Comparison of ENCODE assay signal across 1 cellular context in genomic region chr6:26199057-26199772, GRCh38.
A peak's percentile ranks its signal among the peaks of the same experiment; 100 is the strongest.
TF ChIP-seq lines count a peak whose summit lies in the region.

No MANE protein-coding gene starts in this region.

TF ChIP-seq in K562, 482 proteins besides CTCF, POLR2A, EP300 and RAD21 (continued from another document and continues in another):
- TF ChIP-seq, protein P1, sequence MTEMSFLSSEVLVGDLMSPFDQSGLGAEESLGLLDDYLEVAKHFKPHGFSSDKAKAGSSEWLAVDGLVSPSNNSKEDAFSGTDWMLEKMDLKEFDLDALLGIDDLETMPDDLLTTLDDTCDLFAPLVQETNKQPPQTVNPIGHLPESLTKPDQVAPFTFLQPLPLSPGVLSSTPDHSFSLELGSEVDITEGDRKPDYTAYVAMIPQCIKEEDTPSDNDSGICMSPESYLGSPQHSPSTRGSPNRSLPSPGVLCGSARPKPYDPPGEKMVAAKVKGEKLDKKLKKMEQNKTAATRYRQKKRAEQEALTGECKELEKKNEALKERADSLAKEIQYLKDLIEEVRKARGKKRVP (CRISPR knock-in tag; IDR thresholded peaks at IDR 0.05), result peak; percentile 39; the same call in 1 of the 2 replicates
- peak; percentile 56 for TF ChIP-seq TFAP4 (CRISPR knock-in tag; IDR thresholded peaks at IDR 0.05; ENCODE audit: borderline replicate concordance)
- no peak for TF ChIP-seq MIER1 (IDR thresholded peaks at IDR 0.05; ENCODE audit: low read depth)
- TF ChIP-seq KAT7 (CRISPR knock-in tag; IDR thresholded peaks at IDR 0.05; ENCODE audit: borderline replicate concordance), result peak; percentile 86; the same call in 1 of the 2 replicates
- no peak for TF ChIP-seq ZNF165 (CRISPR knock-in tag; IDR thresholded peaks at IDR 0.05; ENCODE audit: borderline replicate concordance)
- TF ChIP-seq ZNF274 (IDR thresholded peaks at IDR 0.05; ENCODE audit: borderline replicate concordance, low read depth, low read length), result no peak
- TF ChIP-seq FOSL1 (tag; conservative IDR thresholded peaks at IDR 0.05), result 0 out of 2 replicates have a peak, but pooled peaks have one; percentile 27
- TF ChIP-seq ZNF140 (CRISPR knock-in tag; IDR thresholded peaks at IDR 0.05), result no peak
- peak; percentile 65 for TF ChIP-seq RNF2 (IDR thresholded peaks at IDR 0.05)
- no peak for TF ChIP-seq GATAD2A (IDR thresholded peaks at IDR 0.05)
- TF ChIP-seq, protein P2, sequence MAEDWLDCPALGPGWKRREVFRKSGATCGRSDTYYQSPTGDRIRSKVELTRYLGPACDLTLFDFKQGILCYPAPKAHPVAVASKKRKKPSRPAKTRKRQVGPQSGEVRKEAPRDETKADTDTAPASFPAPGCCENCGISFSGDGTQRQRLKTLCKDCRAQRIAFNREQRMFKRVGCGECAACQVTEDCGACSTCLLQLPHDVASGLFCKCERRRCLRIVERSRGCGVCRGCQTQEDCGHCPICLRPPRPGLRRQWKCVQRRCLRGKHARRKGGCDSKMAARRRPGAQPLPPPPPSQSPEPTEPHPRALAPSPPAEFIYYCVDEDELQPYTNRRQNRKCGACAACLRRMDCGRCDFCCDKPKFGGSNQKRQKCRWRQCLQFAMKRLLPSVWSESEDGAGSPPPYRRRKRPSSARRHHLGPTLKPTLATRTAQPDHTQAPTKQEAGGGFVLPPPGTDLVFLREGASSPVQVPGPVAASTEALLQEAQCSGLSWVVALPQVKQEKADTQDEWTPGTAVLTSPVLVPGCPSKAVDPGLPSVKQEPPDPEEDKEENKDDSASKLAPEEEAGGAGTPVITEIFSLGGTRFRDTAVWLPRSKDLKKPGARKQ (CRISPR knock-in tag; IDR thresholded peaks at IDR 0.05), result no peak
- TF ChIP-seq SRSF3 (IDR thresholded peaks at IDR 0.05; ENCODE audit: insufficient read depth, low read length), result 0 out of 2 replicates have a peak, but pooled peaks have one; percentile 29
- TF ChIP-seq SMAD4 (CRISPR knock-in tag; conservative IDR thresholded peaks at IDR 0.05), result peak; percentile 54; the same call in 1 of the 2 replicates
- TF ChIP-seq, protein P3, sequence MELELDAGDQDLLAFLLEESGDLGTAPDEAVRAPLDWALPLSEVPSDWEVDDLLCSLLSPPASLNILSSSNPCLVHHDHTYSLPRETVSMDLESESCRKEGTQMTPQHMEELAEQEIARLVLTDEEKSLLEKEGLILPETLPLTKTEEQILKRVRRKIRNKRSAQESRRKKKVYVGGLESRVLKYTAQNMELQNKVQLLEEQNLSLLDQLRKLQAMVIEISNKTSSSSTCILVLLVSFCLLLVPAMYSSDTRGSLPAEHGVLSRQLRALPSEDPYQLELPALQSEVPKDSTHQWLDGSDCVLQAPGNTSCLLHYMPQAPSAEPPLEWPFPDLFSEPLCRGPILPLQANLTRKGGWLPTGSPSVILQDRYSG (tag; conservative IDR thresholded peaks at IDR 0.05; ENCODE audit: low read depth), result no peak
- peak; percentile 100 for TF ChIP-seq NFRKB (IDR thresholded peaks at IDR 0.05; ENCODE audit: low read depth)
- TF ChIP-seq EGR1 (conservative IDR thresholded peaks at IDR 0.05), result no peak
- no peak for TF ChIP-seq XRCC4 (IDR thresholded peaks at IDR 0.05; ENCODE audit: extremely low read depth, insufficient read depth, insufficient read length)
- peak; percentile 80 for TF ChIP-seq CEBPG (CRISPR knock-in tag; IDR thresholded peaks at IDR 0.05)
- TF ChIP-seq CEBPG (tag; conservative IDR thresholded peaks at IDR 0.05 in 1 of 2, IDR thresholded peaks at IDR 0.05 in 1 of 2), result peak; percentile 87 to 89
- no peak for TF ChIP-seq USF2 (CRISPR knock-in tag; IDR thresholded peaks at IDR 0.05)
- TF ChIP-seq E2F8 (IDR thresholded peaks at IDR 0.05; ENCODE audit: low read depth, partially characterized antibody), result no peak
- TF ChIP-seq MAFG (tag; conservative IDR thresholded peaks at IDR 0.05), result no peak
- TF ChIP-seq PATZ1 (CRISPR knock-in tag; IDR thresholded peaks at IDR 0.05; ENCODE audit: borderline replicate concordance), result 0 out of 2 replicates have a peak, but pooled peaks have one; percentile 34
- no peak for TF ChIP-seq NFXL1 (CRISPR knock-in tag; IDR thresholded peaks at IDR 0.05)
- TF ChIP-seq ZNF436 (CRISPR knock-in tag; IDR thresholded peaks at IDR 0.05), result 0 out of 2 replicates have a peak, but pooled peaks have one; percentile 12
- TF ChIP-seq ZNF239 (CRISPR knock-in tag; IDR thresholded peaks at IDR 0.05), result no peak; the same call in 1 of the 2 replicates
- peak; percentile 89 for TF ChIP-seq POLR2AphosphoS5 (IDR thresholded peaks at IDR 0.05; ENCODE audit: control insufficient read depth, insufficient read depth, low read depth, low read length)
- TF ChIP-seq, protein P4, sequence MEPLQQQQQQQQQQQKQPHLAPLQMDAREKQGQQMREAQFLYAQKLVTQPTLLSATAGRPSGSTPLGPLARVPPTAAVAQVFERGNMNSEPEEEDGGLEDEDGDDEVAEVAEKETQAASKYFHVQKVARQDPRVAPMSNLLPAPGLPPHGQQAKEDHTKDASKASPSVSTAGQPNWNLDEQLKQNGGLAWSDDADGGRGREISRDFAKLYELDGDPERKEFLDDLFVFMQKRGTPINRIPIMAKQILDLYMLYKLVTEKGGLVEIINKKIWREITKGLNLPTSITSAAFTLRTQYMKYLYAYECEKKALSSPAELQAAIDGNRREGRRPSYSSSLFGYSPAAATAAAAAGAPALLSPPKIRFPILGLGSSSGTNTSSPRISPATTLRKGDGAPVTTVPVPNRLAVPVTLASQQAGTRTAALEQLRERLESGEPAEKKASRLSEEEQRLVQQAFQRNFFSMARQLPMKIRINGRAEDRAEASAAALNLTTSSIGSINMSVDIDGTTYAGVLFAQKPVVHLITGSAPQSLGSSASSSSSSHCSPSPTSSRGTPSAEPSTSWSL (CRISPR knock-in tag; IDR thresholded peaks at IDR 0.05; ENCODE audit: borderline replicate concordance), result no peak
- no peak for TF ChIP-seq MTA2 (IDR thresholded peaks at IDR 0.05; ENCODE audit: low read depth)
- TF ChIP-seq E4F1 (CRISPR knock-in tag; IDR thresholded peaks at IDR 0.05; ENCODE audit: borderline replicate concordance), result no peak
- TF ChIP-seq, protein P5, sequence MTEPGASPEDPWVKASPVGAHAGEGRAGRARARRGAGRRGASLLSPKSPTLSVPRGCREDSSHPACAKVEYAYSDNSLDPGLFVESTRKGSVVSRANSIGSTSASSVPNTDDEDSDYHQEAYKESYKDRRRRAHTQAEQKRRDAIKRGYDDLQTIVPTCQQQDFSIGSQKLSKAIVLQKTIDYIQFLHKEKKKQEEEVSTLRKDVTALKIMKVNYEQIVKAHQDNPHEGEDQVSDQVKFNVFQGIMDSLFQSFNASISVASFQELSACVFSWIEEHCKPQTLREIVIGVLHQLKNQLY (CRISPR knock-in tag; conservative IDR thresholded peaks at IDR 0.05), result 0 out of 4 replicates have a peak, but pooled peaks of 1 of the 2 experiments have one; percentile 79
- TF ChIP-seq CTCFL (IDR thresholded peaks at IDR 0.05; ENCODE audit: borderline replicate concordance, insufficient read depth, low read depth, low read length, poor library complexity, severe bottlenecking), result peak; percentile 3
- TF ChIP-seq RBM34 (IDR thresholded peaks at IDR 0.05; ENCODE audit: borderline replicate concordance, insufficient read depth, low read length), result no peak
- no peak for TF ChIP-seq DNMT1 (IDR thresholded peaks at IDR 0.05)
- TF ChIP-seq ZNF282 (CRISPR knock-in tag; IDR thresholded peaks at IDR 0.05), result no peak
- no peak for TF ChIP-seq CCAR2 (IDR thresholded peaks at IDR 0.05; ENCODE audit: low read depth, low read length)
- no peak for TF ChIP-seq CAMTA2 (CRISPR knock-in tag; conservative IDR thresholded peaks at IDR 0.05)
- TF ChIP-seq FOXA1 (IDR thresholded peaks at IDR 0.05; ENCODE audit: borderline replicate concordance), result no peak
- peak; percentile 97 for TF ChIP-seq RBM25 (IDR thresholded peaks at IDR 0.05; ENCODE audit: low read depth, low read length, severe bottlenecking)
- TF ChIP-seq RB1 (IDR thresholded peaks at IDR 0.05; ENCODE audit: low read depth), result peak; percentile 78
- TF ChIP-seq IFI16 (CRISPR knock-in tag; IDR thresholded peaks at IDR 0.05), result no peak
- TF ChIP-seq TGIF2 (CRISPR knock-in tag; IDR thresholded peaks at IDR 0.05), result 0 out of 2 replicates have a peak, but pooled peaks have one; percentile 40
- TF ChIP-seq KLF16 (IDR thresholded peaks at IDR 0.05), result no peak
- no peak for TF ChIP-seq STAG1 (CRISPR knock-in tag; IDR thresholded peaks at IDR 0.05; ENCODE audit: borderline replicate concordance)
- TF ChIP-seq NELFE (IDR thresholded peaks at IDR 0.05; ENCODE audit: insufficient read depth, insufficient read length), result peak; percentile 77
- TF ChIP-seq ZFP36 (IDR thresholded peaks at IDR 0.05; ENCODE audit: low read depth, low read length, partially characterized antibody), result peak; percentile 60
